In the genomic region with DNA sequence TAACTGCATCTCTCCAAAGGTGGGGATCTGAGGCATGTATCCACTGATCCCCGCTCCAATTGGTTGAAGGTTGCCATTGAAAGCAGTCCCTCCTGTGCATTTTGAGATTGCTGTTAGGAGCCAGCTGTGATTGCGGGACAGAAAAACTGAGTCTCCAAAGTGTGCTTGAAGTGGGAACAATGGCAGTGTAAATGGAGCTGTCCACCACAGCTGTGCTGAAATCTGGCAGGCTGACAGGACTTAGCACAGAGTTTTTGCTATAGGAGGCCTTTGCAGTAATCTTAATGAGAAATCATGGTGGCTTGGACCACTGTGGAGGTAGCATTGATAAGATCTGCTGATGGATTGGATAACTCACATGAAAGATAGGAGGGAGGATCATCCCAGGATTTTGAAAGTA, we compare ENCODE assay signal across 14 cellular contexts. TPM values are rescaled to one million over a fixed set of nuclear protein-coding genes. Genes with fewer than 3 reads are reported as not detected.
A peak's percentile ranks its signal among the peaks of the same experiment; 100 is the strongest.
DNase-seq lines count a peak whose midpoint lies in the region; ATAC-seq and TF ChIP-seq lines count a peak whose summit lies in the region.
"Had no signal": no experiment of that assay in that cellular context is flagged by ENCODE, and none has a peak within 500 bp of the region (broad histone marks: within the 10 kb centered on the region; RNA-seq: fewer than 3 reads in every experiment).

No MANE protein-coding gene starts in this region.

- H3K36me3 ChIP-seq in HCT116 (ENCODE audit: control insufficient read depth in 1 of 2, insufficient read depth in 2 of 2, low read length in 2 of 2) (peaks cover 6 to 9% of the 10 kb centered on the region in 2 experiments; a peak in 3 of 4 replicates), smooth muscle cell (ENCODE audit: low read depth) (peaks cover 8% of the 10 kb centered on the region)

- H3K79me2 ChIP-seq in HCT116 (ENCODE audit: insufficient read depth, low read length): peaks cover 41% of the 10 kb centered on the region
- H3K79me2 ChIP-seq in smooth muscle cell (ENCODE audit: low read depth): peaks cover 36% of the 10 kb centered on the region

- H3K4me1 Mint-ChIP-seq in WTC11 (peaks cover 6% of the 10 kb centered on the region), type B pancreatic cell (ENCODE audit: unreplicated experiment) (peaks cover 17% of the 10 kb centered on the region)

- H3K4me2 ChIP-seq in HCT116 (ENCODE audit: low read length) (no peak overlapping the region), smooth muscle cell (no peak overlapping the region)

- no peak overlapping the region for H3K4me3 Mint-ChIP-seq in WTC11
- no peak overlapping the region for H3K4me3 Mint-ChIP-seq in type B pancreatic cell
- H3K4me3 Mint-ChIP-seq: activated T-cell treated with anti-CD3 and anti-CD28 coated beads, Interleukin-2, amount 50 U/mL, for 24 hours; CD8-positive, alpha-beta memory T cell; dendritic cell treated with granulocyte-macrophage colony-stimulating factor and Interleukin-4, amounts not matched to agents 40 ng/mL and 50 ng/mL, for 4 days had no signal

- no peak for TF ChIP-seq POLR2A in HCT116 (IDR thresholded peaks at IDR 0.05; ENCODE audit: borderline replicate concordance, extremely low read depth, insufficient read depth, insufficient read length)

- no peak for ATAC-seq in HCT116
- ATAC-seq in WTC11: no peak
- no peak for ATAC-seq in HG02970 (IDR thresholded peaks at IDR 0.05; ENCODE audit: low FRiP score, unreplicated experiment)
- no peak for ATAC-seq in activated CD4-positive, CD25-positive, alpha-beta regulatory T cell treated with anti-CD3 and anti-CD28 coated beads, Interleukin-2, amount 50 U/mL, for 24 hours

- TF ChIP-seq RAD21 in HCT116 (IDR thresholded peaks at IDR 0.05; ENCODE audit: low read depth): no peak

- H3K9me2 ChIP-seq in HCT116 (ENCODE audit: insufficient read depth): no peaks in the 10 kb centered on the region

- no peak for TF ChIP-seq CTCF in HCT116 (IDR thresholded peaks at IDR 0.05 in 2 of 3, conservative IDR thresholded peaks at IDR 0.05 in 1 of 3; ENCODE audit: borderline replicate concordance in 1 of 3, insufficient read depth in 1 of 3, low read depth in 2 of 3, low read length in 2 of 3)
- no peak for TF ChIP-seq CTCF in WTC11 (IDR thresholded peaks at IDR 0.05)
- no peak for TF ChIP-seq CTCF in type B pancreatic cell (conservative IDR thresholded peaks at IDR 0.05)
- no peak for TF ChIP-seq CTCF in smooth muscle cell (IDR thresholded peaks at IDR 0.05; ENCODE audit: borderline replicate concordance, insufficient read depth, poor library complexity, severe bottlenecking)

- 93% methylated on average over 2 of the region's 2 CpGs for WGBS in smooth muscle cell (ENCODE audit: low lambda C conversion rate)

- CTCF ChIA-PET in HCT116 (lab: Charles Lee): no interaction called here
- CTCF ChIA-PET in WTC11 (lab: Charles Lee): interaction anchor here (0.6 to 9.3 kb wide), 3 partner anchors 78 to 139 kb away, joined by 4 to 130 read pairs (median 6); partner anchors contain the start of genes MRPL50 and ZNF189

- H4K20me1 ChIP-seq in HCT116 (ENCODE audit: insufficient read depth) (no peaks in the 10 kb centered on the region), smooth muscle cell (ENCODE audit: low read depth) (peaks cover 52% of the 10 kb centered on the region)

- H3K27me3 ChIP-seq in HCT116 (ENCODE audit: insufficient read depth, low read length) (no peaks in the 10 kb centered on the region), smooth muscle cell (ENCODE audit: low read depth) (no peaks in the 10 kb centered on the region)
- H3K27me3 ChIP-seq: neutrophil, upper lobe of left lung had no signal

- H3K9me3 Mint-ChIP-seq in WTC11 (no peaks in the 10 kb centered on the region), type B pancreatic cell (no peaks in the 10 kb centered on the region)
- H3K9me3 Mint-ChIP-seq: activated T-cell treated with anti-CD3 and anti-CD28 coated beads, Interleukin-2, amount 50 U/mL, for 24 hours; CD8-positive, alpha-beta memory T cell; dendritic cell treated with granulocyte-macrophage colony-stimulating factor and Interleukin-4, amounts not matched to agents 40 ng/mL and 50 ng/mL, for 4 days had no signal

- no peaks in the 10 kb centered on the region for H3K9me3 ChIP-seq in HCT116 (ENCODE audit: control insufficient read depth in 1 of 2, insufficient read depth in 1 of 2, low read depth in 1 of 2, low read length in 2 of 2)
- no peaks in the 10 kb centered on the region for H3K9me3 ChIP-seq in smooth muscle cell (replicated peaks; ENCODE audit: low read depth)
- H3K9me3 ChIP-seq: neutrophil, upper lobe of left lung had no signal

- H3K9ac ChIP-seq in HCT116 (ENCODE audit: low read length) (no peak overlapping the region), smooth muscle cell (ENCODE audit: low read depth) (no peak overlapping the region)

- no TSS peak for BruUV-seq in HCT116 (replicated peaks; lab: Mats Ljungman, UMichigan)

- no peaks in the 10 kb centered on the region for H3K27me3 Mint-ChIP-seq in WTC11 (ENCODE audit: low read depth)
- no peaks in the 10 kb centered on the region for H3K27me3 Mint-ChIP-seq in type B pancreatic cell
- H3K27me3 Mint-ChIP-seq: activated T-cell treated with anti-CD3 and anti-CD28 coated beads, Interleukin-2, amount 50 U/mL, for 24 hours; CD8-positive, alpha-beta memory T cell; dendritic cell treated with granulocyte-macrophage colony-stimulating factor and Interleukin-4, amounts not matched to agents 40 ng/mL and 50 ng/mL, for 4 days had no signal

- DNase-seq in AG08396 (ENCODE audit: low spot score): peak; percentile 20
- DNase-seq in HCT116 (ENCODE audit: low read depth, low spot score): no peak
- peak; percentile 40 for DNase-seq in WTC11 (ENCODE audit: low spot score)
- peak; percentile 16 for DNase-seq in glomerular visceral epithelial cell (ENCODE audit: extremely low spot score)
- no peak for DNase-seq in type B pancreatic cell (ENCODE audit: extremely low spot score, unreplicated experiment)
- DNase-seq in smooth muscle cell (lab: John Stamatoyannopoulos, UW; ENCODE audit: unreplicated experiment): no peak
- DNase-seq: activated T-cell treated with anti-CD3 and anti-CD28 coated beads, Interleukin-2, amount 50 U/mL, for 24 hours; CD8-positive, alpha-beta memory T cell; NCI-H2081 treated with DMSO at 0.1 percent for 48 hours; upper lobe of left lung had no signal

- H3K4me1 ChIP-seq in HCT116 (ENCODE audit: control insufficient read depth in 1 of 2, insufficient read depth in 2 of 2, low read length in 2 of 2) (peaks cover 0 to 11% of the 10 kb centered on the region in 2 experiments; a peak in 3 of 4 replicates), smooth muscle cell (ENCODE audit: low read depth) (peaks cover 5% of the 10 kb centered on the region)

- RAD21 ChIA-PET in HCT116 (lab: Charles Lee; ENCODE audit: low non-redundant PET in 1 of 2, low total read pairs in 2 of 2, uncharacterized antibody in 2 of 2, unreplicated experiment in 2 of 2): no interaction called here

- no peak overlapping the region for H3K27ac ChIP-seq in HCT116 (ENCODE audit: low read depth, low read length)
- no peak overlapping the region for H3K27ac ChIP-seq in smooth muscle cell (ENCODE audit: low read depth)
- H3K27ac ChIP-seq: neutrophil, upper lobe of left lung had no signal

- POLR2A ChIA-PET in HCT116 (lab: Charles Lee) (no interaction called here), WTC11 (lab: Charles Lee) (no interaction called here)

- H3K4me3 ChIP-seq in HCT116 (replicated peaks in 1 of 2; ENCODE audit: low read depth in 1 of 2, low read length in 2 of 2) (no peak overlapping the region), smooth muscle cell (no peak overlapping the region)
- H3K4me3 ChIP-seq: upper lobe of left lung had no signal

- peaks cover 11% of the 10 kb centered on the region for H3K36me3 Mint-ChIP-seq in WTC11
- peaks cover 8% of the 10 kb centered on the region for H3K36me3 Mint-ChIP-seq in type B pancreatic cell

- H3K27ac Mint-ChIP-seq in WTC11 (no peak overlapping the region), type B pancreatic cell (no peak overlapping the region)
- H3K27ac Mint-ChIP-seq: activated T-cell treated with anti-CD3 and anti-CD28 coated beads, Interleukin-2, amount 50 U/mL, for 24 hours; dendritic cell treated with granulocyte-macrophage colony-stimulating factor and Interleukin-4, amounts not matched to agents 40 ng/mL and 50 ng/mL, for 4 days had no signal

- H2AFZ ChIP-seq in HCT116 (ENCODE audit: low read depth, low read length, poor library complexity, severe bottlenecking) (no peak overlapping the region), smooth muscle cell (ENCODE audit: low read depth) (no peak overlapping the region)

- intact Hi-C loops in HCT116 (cut with micrococcal nuclease): no loop called here

- no peaks in the 10 kb centered on the region for H3F3A ChIP-seq in smooth muscle cell (ENCODE audit: low read depth)

TF ChIP-seq in HCT116, 20 proteins besides CTCF, POLR2A, EP300 and RAD21 (continues in another document):
- TF ChIP-seq CEBPB (IDR thresholded peaks at IDR 0.05; ENCODE audit: low read depth) (no peak), SIN3A (IDR thresholded peaks at IDR 0.05; ENCODE audit: low read depth) (no peak), TCF7L2 (IDR thresholded peaks at IDR 0.05; ENCODE audit: borderline replicate concordance, extremely low read depth, insufficient read depth, insufficient read length) (no peak), EGR1 (IDR thresholded peaks at IDR 0.05; ENCODE audit: low read depth) (no peak)

TF ChIP-seq in WTC11, 78 proteins besides CTCF, POLR2A, EP300 and RAD21 (continues in another document):
- no peak for TF ChIP-seq E2F5 (CRISPR knock-in tag; IDR thresholded peaks at IDR 0.05)
- TF ChIP-seq ESRRA (CRISPR knock-in tag; IDR thresholded peaks at IDR 0.05; ENCODE audit: borderline replicate concordance): no peak
- no peak for TF ChIP-seq PRRX2 (CRISPR knock-in tag; IDR thresholded peaks at IDR 0.05)

RNA-seq across cellular contexts. Expression of gene RNF20, which starts 3.3 kb away (rescaled TPM):
- total RNA-seq in HCT116 (2021; ENCODE audit: unreplicated experiment) (37.6 TPM), WTC11 (2021) (46.5 to 52.6 TPM (median 51.8 TPM) in 3 replicates), type B pancreatic cell (ENCODE audit: low replicate concordance) (39.5 and 52.2 TPM in 2 replicates), smooth muscle cell (18.0 and 19.2 TPM in 2 replicates)
- 24.9 and 25.5 TPM in 2 replicates for polyA plus RNA-seq in HCT116 (2012)
- 12.8 and 18.6 TPM in 2 replicates for polyA plus RNA-seq in smooth muscle cell

RNA-seq across cellular contexts. Expression of gene PPP3R2, which starts 57.8 kb away (rescaled TPM):
- total RNA-seq in HCT116 (2021; ENCODE audit: unreplicated experiment) (not detected), WTC11 (2021) (not detected in 3 replicates), type B pancreatic cell (ENCODE audit: low replicate concordance) (0.07 and 0.22 TPM in 2 replicates), smooth muscle cell (not detected in 2 replicates)
- polyA plus RNA-seq in HCT116 (2012): not detected in 2 replicates
- polyA plus RNA-seq in smooth muscle cell: not detected in 2 replicates
- total RNA-seq: CD8-positive, alpha-beta memory T cell; upper lobe of left lung had no signal
- polyA plus RNA-seq: CD8-positive, alpha-beta memory T cell had no signal

Comparison
In these comparisons a context has a peak if more than half of its experiments do, and no peak if none do; other contexts are left out.
1. DNase-seq: peak in AG08396 (single experiment), WTC11 (single experiment) and glomerular visceral epithelial cell (single experiment); none in HCT116 (single experiment), type B pancreatic cell (single experiment) and smooth muscle cell (single experiment).